In the genomic region with DNA sequence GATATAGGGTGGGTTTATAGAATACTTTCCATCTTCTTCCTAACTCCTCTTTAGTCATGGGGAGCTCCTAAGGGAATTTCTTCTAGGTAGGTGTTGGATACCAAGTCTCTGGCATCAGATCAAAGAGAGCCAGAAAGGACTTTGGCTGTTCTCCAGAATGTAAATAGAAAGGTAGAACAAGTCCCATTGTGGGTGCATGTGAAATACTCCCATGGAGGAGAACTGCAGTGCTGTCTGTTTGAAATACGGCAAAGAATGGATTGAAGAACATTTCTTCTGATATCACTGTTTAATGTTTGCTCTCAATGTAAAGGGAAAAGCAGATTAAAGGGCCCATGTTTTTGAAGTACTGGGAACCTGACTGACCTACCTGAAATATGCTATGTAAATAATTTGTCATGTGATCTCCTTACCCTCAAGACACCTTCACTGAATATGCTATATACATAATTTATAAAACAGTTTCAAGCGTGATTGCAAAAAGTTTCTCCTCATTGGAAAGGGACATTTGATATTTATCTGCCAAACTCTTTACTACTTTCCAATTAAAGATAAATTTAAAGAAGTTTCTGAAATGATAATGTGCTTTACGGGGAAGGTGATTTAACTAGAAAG, we compare ENCODE assay signal across 17 cellular contexts.
A peak's percentile ranks its signal among the peaks of the same experiment; 100 is the strongest.
DNase-seq lines count a peak whose midpoint lies in the region; ATAC-seq, FAIRE-seq and TF ChIP-seq lines count a peak whose summit lies in the region.
"Had no signal": no experiment of that assay in that cellular context is flagged by ENCODE, and none has a peak within 500 bp of the region (broad histone marks: within the 10 kb centered on the region; RNA-seq: fewer than 3 reads in every experiment).

No MANE protein-coding gene starts in this region.

- in situ Hi-C loops in GM13976 (cut with MboI; ENCODE audit: low sequenced_read_pairs, unreplicated experiment): no loop called here

- DNase-seq in DMS 273 (lab: John Stamatoyannopoulos, UW; ENCODE audit: unreplicated experiment) (peak; percentile 31), DMS 273 treated with DMSO at 0.1 percent for 48 hours (lab: John Stamatoyannopoulos, UW) (no peak), NCI-H2196 (lab: John Stamatoyannopoulos, UW; ENCODE audit: unreplicated experiment) (peak; percentile 36), urothelium cell line (ENCODE audit: low spot score) (peak; percentile 12), GM13976 (ENCODE audit: low spot score) (no peak)
- DNase-seq: amygdala; CD8-positive, alpha-beta memory T cell; NCI-H1048; right cardiac atrium; SIG-M5; stimulated activated CD4-positive, alpha-beta T cell treated with anti-CD3 and anti-CD28 coated beads, Interleukin-4, amount 100 ng/mL, for 24 hours had no signal

- no peak for TF ChIP-seq CTCF in GM13976 (IDR thresholded peaks at IDR 0.05; ENCODE audit: borderline replicate concordance, control extremely low read depth, extremely low read depth, insufficient read depth, missing control alignments)

- FAIRE-seq in islet of Langerhans (lab: Jason Lieb, UNC): peak; percentile 66
- FAIRE-seq in urothelium cell line (lab: Jason Lieb, UNC): no peak

- ATAC-seq in GM21367 (IDR thresholded peaks at IDR 0.05; ENCODE audit: unreplicated experiment) (no peak), HG03571 (IDR thresholded peaks at IDR 0.05; ENCODE audit: unreplicated experiment) (no peak)
- ATAC-seq: esophagus mucosa; natural killer cell treated with Interleukin-12 subunit alpha and Interleukin-12 subunit beta and Interleukin-15 and Interleukin-18, amount 100 ng/mL, for 72 hours; right cardiac atrium; stimulated activated effector memory CD8-positive, alpha-beta T cell treated with anti-CD3 and anti-CD28 coated beads, Interleukin-12 subunit alpha, Interleukin-12 subunit beta, amount 100 ng/mL, for 72 hours had no signal

Comparison
In these comparisons a context has a peak if more than half of its experiments do, and no peak if none do; other contexts are left out.
1. DNase-seq: peak in DMS 273 (single experiment), NCI-H2196 (single experiment) and urothelium cell line (single experiment); none in DMS 273 treated with DMSO at 0.1 percent for 48 hours (single experiment) and GM13976 (single experiment).